In genomic region chr16:13915033-13915635, GRCh38 we compare ENCODE assay signal across 33 cellular contexts.
"Had no signal": no experiment of that assay in that cellular context is flagged by ENCODE, and none has a peak within 500 bp of the region (broad histone marks: within the 10 kb centered on the region; RNA-seq: fewer than 3 reads in every experiment).

No MANE protein-coding gene starts in this region.

- H3K27me3 ChIP-seq: MG63, SJCRH30 had no signal

- H3K27ac ChIP-seq: PC-9, RWPE1, SJCRH30 had no signal

- H3K4me2 ChIP-seq: PC-9, SK-N-SH had no signal

- H3K9ac ChIP-seq: SK-N-SH had no signal

- H3K9me3 ChIP-seq: SJCRH30, SK-N-SH had no signal

- FAIRE-seq: RCC 7860 had no signal

- DNase-seq: Kasumi-1, KBM-7, MG63, NCI-H1048, NCI-H1092 treated with DMSO at 0.1 percent for 48 hours, NCI-H1105 treated with DMSO at 0.1 percent for 48 hours, NCI-H1417, NCI-H1436, NCI-H146, NCI-H1694, NCI-H187, NCI-H1930, NCI-H2029 treated with DMSO at 0.1 percent for 48 hours, NCI-H2081 treated with DMSO at 0.1 percent for 48 hours, NCI-H2107, NCI-H2171, NCI-H226, NCI-H446 treated with DMSO at 0.1 percent for 48 hours, NCI-H510A, NCI-H524, NCI-H526, NCI-H69, NCI-H748 treated with DMSO at 0.1 percent for 48 hours, PC-9, SHP77, SIG-M5, SJCRH30, SK-N-SH, SW 1271 had no signal

- ATAC-seq: Panc1, Right ventricle myocardium inferior had no signal

- H3K36me3 ChIP-seq: MG63, SJCRH30 had no signal

- H3K4me3 ChIP-seq: MG63, PC-9, SJCRH30 had no signal

- H2AFZ ChIP-seq: PC-9 had no signal
